ENCODE assay signal across 23 cellular contexts in genomic region chr5:125327676-125328075, GRCh38.
DNase-seq lines count a peak whose midpoint lies in the region; ATAC-seq and TF ChIP-seq lines count a peak whose summit lies in the region.
"Had no signal": no experiment of that assay in that cellular context is flagged by ENCODE, and none has a peak within 500 bp of the region (broad histone marks: within the 10 kb centered on the region; RNA-seq: fewer than 3 reads in every experiment).

No MANE protein-coding gene starts in this region.

- H3K4me3 Mint-ChIP-seq in nephron progenitor cell, result peak overlapping the region; percentile 35
- no peak overlapping the region for H3K4me3 Mint-ChIP-seq in CD4-positive, alpha-beta memory T cell
- H3K4me3 Mint-ChIP-seq: CD4-positive, alpha-beta T cell; HFFc6 had no signal

- H3K27ac Mint-ChIP-seq in nephron progenitor cell, result peak overlapping the region; percentile 84
- H3K27ac Mint-ChIP-seq in CD4-positive, alpha-beta memory T cell, result no peak overlapping the region
- H3K27ac Mint-ChIP-seq: CD4-positive, alpha-beta T cell; HFFc6 had no signal

- peaks cover 4% of the 10 kb centered on the region for H3K27me3 Mint-ChIP-seq in nephron progenitor cell (ENCODE audit: low read depth, poor library complexity)
- H3K27me3 Mint-ChIP-seq in CD4-positive, alpha-beta memory T cell, result no peaks in the 10 kb centered on the region
- H3K27me3 Mint-ChIP-seq: CD4-positive, alpha-beta T cell had no signal

- peaks cover 2% of the 10 kb centered on the region for H3K9me3 Mint-ChIP-seq in nephron progenitor cell
- peaks cover 0 to 13% (median 8%) of the 10 kb centered on the region in 8 donors for H3K9me3 Mint-ChIP-seq in CD4-positive, alpha-beta memory T cell
- H3K9me3 Mint-ChIP-seq: CD4-positive, alpha-beta T cell; HFFc6 had no signal

- peak; percentile 5 for DNase-seq in NCI-H2107 treated with DMSO at 0.1 percent for 48 hours (lab: John Stamatoyannopoulos, UW; ENCODE audit: unreplicated experiment)
- DNase-seq in NCI-H2107 (lab: John Stamatoyannopoulos, UW), result no peak
- peak; percentile 31 for DNase-seq in NCI-H69 (lab: John Stamatoyannopoulos, UW)
- DNase-seq in nephron progenitor cell, result no peak
- no peak for DNase-seq in SIG-M5 treated with dmso at 0.1 percent for 504 hours (lab: John Stamatoyannopoulos, UW; ENCODE audit: unreplicated experiment)
- DNase-seq in CD4-positive, alpha-beta memory T cell, result no peak
- DNase-seq: ACHN; CD4-positive, alpha-beta T cell; DND-41; HFFc6; IMR-90; MV-4-11; NCI-H1105 treated with DMSO at 0.1 percent for 48 hours; NCI-H2081 treated with DMSO at 0.1 percent for 48 hours; NCI-H226; NCI-H524 treated with DMSO at 0.1 percent for 48 hours; SHP77; T-helper 2 cell had no signal

- no peaks in the 10 kb centered on the region for H3K36me3 ChIP-seq in HEK293 (ENCODE audit: control insufficient read depth in 2 of 2, insufficient read depth in 1 of 2, low read length in 2 of 2)
- no peaks in the 10 kb centered on the region for H3K36me3 ChIP-seq in CD4-positive, alpha-beta memory T cell (ENCODE audit: insufficient read depth, low read length)
- H3K36me3 ChIP-seq: BLaER1 had no signal

- peaks cover 86% of the 10 kb centered on the region for H3K4me1 Mint-ChIP-seq in nephron progenitor cell
- H3K4me1 Mint-ChIP-seq in CD4-positive, alpha-beta memory T cell, result no peaks in the 10 kb centered on the region

- no peak for ATAC-seq in GM21423 (IDR thresholded peaks at IDR 0.05; ENCODE audit: unreplicated experiment)

- peaks cover 42% of the 10 kb centered on the region for H3K4me1 ChIP-seq in HEK293 (ENCODE audit: control insufficient read depth, insufficient read depth, low read length)
- H3K4me1 ChIP-seq in CD4-positive, alpha-beta memory T cell (ENCODE audit: insufficient read depth, low read length), result no peaks in the 10 kb centered on the region

- CTCF ChIA-PET in HEK293 (lab: Yijun Ruan, JAX), result interaction anchor here (0.7 kb wide), 1 partner anchor 1445 kb away, joined by 3 read pairs; no protein-coding TSS in a partner anchor
- CTCF ChIA-PET in CD4-positive, alpha-beta memory T cell (lab: Charles Lee; ENCODE audit: partially characterized antibody), result no interaction called here

- peaks cover 4% of the 10 kb centered on the region for H3K36me3 Mint-ChIP-seq in nephron progenitor cell (ENCODE audit: low read depth)
- no peaks in the 10 kb centered on the region for H3K36me3 Mint-ChIP-seq in CD4-positive, alpha-beta memory T cell

- no peak overlapping the region for H3K4me3 ChIP-seq in HEK293 (ENCODE audit: low read depth, low read length)
- no peak overlapping the region for H3K4me3 ChIP-seq in CD4-positive, alpha-beta memory T cell (ENCODE audit: low read length in 2 of 2)
- H3K4me3 ChIP-seq: BLaER1, SK-N-MC had no signal

- intact Hi-C loops in CD4-positive, alpha-beta memory T cell (cut with micrococcal nuclease), result no loop called here

- H3K27me3 ChIP-seq in CD4-positive, alpha-beta memory T cell (ENCODE audit: insufficient read depth, low read length), result no peaks in the 10 kb centered on the region
- H3K27me3 ChIP-seq: BLaER1 had no signal

- POLR2A ChIA-PET in HEK293 (lab: Yijun Ruan, JAX), result interaction anchor here (1.4 kb wide), 1 partner anchor 158 kb away, joined by 9 read pairs; no protein-coding TSS in a partner anchor
- POLR2A ChIA-PET in CD4-positive, alpha-beta memory T cell (lab: Charles Lee; ENCODE audit: partially characterized antibody), result no interaction called here

- TF ChIP-seq CTCF in HEK293 (tag by site-specific recombination; IDR thresholded peaks at IDR 0.05) (no peak), nephron progenitor cell (IDR thresholded peaks at IDR 0.05) (no peak)

- H3K27ac ChIP-seq in HEK293 (ENCODE audit: extremely low read depth, low read depth, low read length), result no peak overlapping the region; the same call in 1 of the 2 replicates
- no peak overlapping the region for H3K27ac ChIP-seq in CD4-positive, alpha-beta memory T cell (ENCODE audit: low read depth, low read length)
- H3K27ac ChIP-seq: 22Rv1, BLaER1, SK-N-MC had no signal

- no peaks in the 10 kb centered on the region for H3K9me3 ChIP-seq in HEK293 (ENCODE audit: control insufficient read depth, insufficient read depth, low read depth, low read length)
- H3K9me3 ChIP-seq in CD4-positive, alpha-beta memory T cell (ENCODE audit: control insufficient read depth in 1 of 2, low read length in 2 of 2), result no peaks in the 10 kb centered on the region
- H3K9me3 ChIP-seq: BLaER1 had no signal

TF ChIP-seq in HEK293, 187 proteins besides CTCF, POLR2A, EP300 and RAD21:
- TF ChIP-seq ZNF23 (tag by site-specific recombination; IDR thresholded peaks at IDR 0.05; ENCODE audit: borderline replicate concordance), result no peak
- no peak for TF ChIP-seq ZNF629 (tag by site-specific recombination; IDR thresholded peaks at IDR 0.05)
- no peak for TF ChIP-seq ZNF626 (tag by site-specific recombination; IDR thresholded peaks at IDR 0.05)
- TF ChIP-seq ZSCAN18 (tag by site-specific recombination; IDR thresholded peaks at IDR 0.05), result no peak
- no peak for TF ChIP-seq ZNF26 (tag by site-specific recombination; IDR thresholded peaks at IDR 0.05)
- TF ChIP-seq ELK4 (IDR thresholded peaks at IDR 0.05; ENCODE audit: borderline replicate concordance, low read depth, low read length), result no peak
- no peak for TF ChIP-seq ZFP69B (tag by site-specific recombination; IDR thresholded peaks at IDR 0.05)
- peak; percentile 68; the same call in 1 of the 2 replicates for TF ChIP-seq OSR2 (tag by site-specific recombination; IDR thresholded peaks at IDR 0.05)
- TF ChIP-seq ZNF366 (tag by site-specific recombination; conservative IDR thresholded peaks at IDR 0.05), result 0 out of 2 replicates have a peak, but pooled peaks have one; percentile 21
- no peak for TF ChIP-seq ZNF416 (tag by site-specific recombination; IDR thresholded peaks at IDR 0.05)
- TF ChIP-seq SP3 (tag by site-specific recombination; IDR thresholded peaks at IDR 0.05), result no peak

Comparison
In these comparisons a context has a peak if more than half of its experiments do, and no peak if none do; other contexts are left out.
1. DNase-seq: peak in NCI-H2107 treated with DMSO at 0.1 percent for 48 hours (single experiment) and NCI-H69 (single experiment); none in NCI-H2107 (single experiment), nephron progenitor cell (single experiment), SIG-M5 treated with dmso at 0.1 percent for 504 hours (single experiment) and CD4-positive, alpha-beta memory T cell (0 of 5).